1 cellular context compared by ENCODE assay signal in the genomic region with DNA sequence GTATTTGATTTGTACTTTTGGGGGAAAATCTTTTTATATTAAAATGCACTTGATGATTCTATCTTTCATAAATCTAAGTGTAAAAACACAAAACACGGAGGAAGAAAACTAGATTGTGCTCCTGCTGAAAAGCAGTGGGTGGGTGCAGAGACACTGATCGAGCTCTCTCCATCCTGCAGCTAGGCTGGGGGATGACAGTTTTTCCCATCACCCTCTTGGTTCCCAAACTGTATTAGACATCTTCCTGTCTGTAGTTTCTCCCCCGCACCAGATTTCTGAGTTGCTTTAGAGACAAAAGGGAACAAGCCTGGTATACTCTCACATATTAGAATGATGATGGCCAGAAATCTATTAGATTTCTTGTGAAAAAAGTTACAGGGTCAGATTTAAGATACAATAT.
TF ChIP-seq lines count a peak whose summit lies in the region.

No MANE protein-coding gene starts in this region.

TF ChIP-seq in WTC11, 78 proteins besides CTCF, POLR2A, EP300 and RAD21 (continued from another document):
- TF ChIP-seq, protein P1, sequence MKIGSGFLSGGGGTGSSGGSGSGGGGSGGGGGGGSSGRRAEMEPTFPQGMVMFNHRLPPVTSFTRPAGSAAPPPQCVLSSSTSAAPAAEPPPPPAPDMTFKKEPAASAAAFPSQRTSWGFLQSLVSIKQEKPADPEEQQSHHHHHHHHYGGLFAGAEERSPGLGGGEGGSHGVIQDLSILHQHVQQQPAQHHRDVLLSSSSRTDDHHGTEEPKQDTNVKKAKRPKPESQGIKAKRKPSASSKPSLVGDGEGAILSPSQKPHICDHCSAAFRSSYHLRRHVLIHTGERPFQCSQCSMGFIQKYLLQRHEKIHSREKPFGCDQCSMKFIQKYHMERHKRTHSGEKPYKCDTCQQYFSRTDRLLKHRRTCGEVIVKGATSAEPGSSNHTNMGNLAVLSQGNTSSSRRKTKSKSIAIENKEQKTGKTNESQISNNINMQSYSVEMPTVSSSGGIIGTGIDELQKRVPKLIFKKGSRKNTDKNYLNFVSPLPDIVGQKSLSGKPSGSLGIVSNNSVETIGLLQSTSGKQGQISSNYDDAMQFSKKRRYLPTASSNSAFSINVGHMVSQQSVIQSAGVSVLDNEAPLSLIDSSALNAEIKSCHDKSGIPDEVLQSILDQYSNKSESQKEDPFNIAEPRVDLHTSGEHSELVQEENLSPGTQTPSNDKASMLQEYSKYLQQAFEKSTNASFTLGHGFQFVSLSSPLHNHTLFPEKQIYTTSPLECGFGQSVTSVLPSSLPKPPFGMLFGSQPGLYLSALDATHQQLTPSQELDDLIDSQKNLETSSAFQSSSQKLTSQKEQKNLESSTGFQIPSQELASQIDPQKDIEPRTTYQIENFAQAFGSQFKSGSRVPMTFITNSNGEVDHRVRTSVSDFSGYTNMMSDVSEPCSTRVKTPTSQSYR (CRISPR knock-in tag; IDR thresholded peaks at IDR 0.05), result no peak
- TF ChIP-seq, protein P2, sequence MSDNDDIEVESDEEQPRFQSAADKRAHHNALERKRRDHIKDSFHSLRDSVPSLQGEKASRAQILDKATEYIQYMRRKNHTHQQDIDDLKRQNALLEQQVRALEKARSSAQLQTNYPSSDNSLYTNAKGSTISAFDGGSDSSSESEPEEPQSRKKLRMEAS (CRISPR knock-in tag; IDR thresholded peaks at IDR 0.05), result no peak
- TF ChIP-seq, protein P3, sequence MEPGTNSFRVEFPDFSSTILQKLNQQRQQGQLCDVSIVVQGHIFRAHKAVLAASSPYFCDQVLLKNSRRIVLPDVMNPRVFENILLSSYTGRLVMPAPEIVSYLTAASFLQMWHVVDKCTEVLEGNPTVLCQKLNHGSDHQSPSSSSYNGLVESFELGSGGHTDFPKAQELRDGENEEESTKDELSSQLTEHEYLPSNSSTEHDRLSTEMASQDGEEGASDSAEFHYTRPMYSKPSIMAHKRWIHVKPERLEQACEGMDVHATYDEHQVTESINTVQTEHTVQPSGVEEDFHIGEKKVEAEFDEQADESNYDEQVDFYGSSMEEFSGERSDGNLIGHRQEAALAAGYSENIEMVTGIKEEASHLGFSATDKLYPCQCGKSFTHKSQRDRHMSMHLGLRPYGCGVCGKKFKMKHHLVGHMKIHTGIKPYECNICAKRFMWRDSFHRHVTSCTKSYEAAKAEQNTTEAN (CRISPR knock-in tag; IDR thresholded peaks at IDR 0.05), result no peak
- TF ChIP-seq MYBL2 (CRISPR knock-in tag; IDR thresholded peaks at IDR 0.05) (no peak), ATF6 (CRISPR knock-in tag; IDR thresholded peaks at IDR 0.05) (no peak), ZBTB21 (CRISPR knock-in tag; IDR thresholded peaks at IDR 0.05; ENCODE audit: borderline replicate concordance) (no peak), FOXP1 (CRISPR knock-in tag; IDR thresholded peaks at IDR 0.05; ENCODE audit: borderline replicate concordance) (no peak), GRHL2 (CRISPR knock-in tag; IDR thresholded peaks at IDR 0.05; ENCODE audit: insufficient replicate concordance, severe bottlenecking) (no peak), ZNF532 (CRISPR knock-in tag; IDR thresholded peaks at IDR 0.05; ENCODE audit: borderline replicate concordance) (no peak)
- TF ChIP-seq, protein P4, sequence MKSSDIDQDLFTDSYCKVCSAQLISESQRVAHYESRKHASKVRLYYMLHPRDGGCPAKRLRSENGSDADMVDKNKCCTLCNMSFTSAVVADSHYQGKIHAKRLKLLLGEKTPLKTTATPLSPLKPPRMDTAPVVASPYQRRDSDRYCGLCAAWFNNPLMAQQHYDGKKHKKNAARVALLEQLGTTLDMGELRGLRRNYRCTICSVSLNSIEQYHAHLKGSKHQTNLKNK (CRISPR knock-in tag; IDR thresholded peaks at IDR 0.05), result no peak
